In genomic region chr19:29483944-29484581, GRCh38 we compare ENCODE assay signal across 33 cellular contexts. TPM values are rescaled to one million over a fixed set of nuclear protein-coding genes. Genes with fewer than 3 reads are reported as not detected.
DNase-seq lines count a peak whose midpoint lies in the region; ATAC-seq and TF ChIP-seq lines count a peak whose summit lies in the region.
"Had no signal": no experiment of that assay in that cellular context is flagged by ENCODE, and none has a peak within 500 bp of the region (broad histone marks: within the 10 kb centered on the region; RNA-seq: fewer than 3 reads in every experiment).

No MANE protein-coding gene starts in this region.

- 59% methylated on average over 6 of the region's 6 CpGs for WGBS in right cardiac atrium
- WGBS in endodermal cell (ENCODE audit: insufficient coverage in 1 of 2, insufficient read length in 1 of 2), 2 experiments: 86 to 100% methylated on average over 1 to 6 of the region's 6 CpGs

- H3K4me1 ChIP-seq in right atrium auricular region (no peaks in the 10 kb centered on the region), right cardiac atrium (ENCODE audit: control insufficient read depth, insufficient read depth, low read length) (no peaks in the 10 kb centered on the region), endodermal cell (ENCODE audit: control insufficient read depth, insufficient read depth, low read length) (no peaks in the 10 kb centered on the region)
- H3K4me1 ChIP-seq: adrenal gland, BE2C, heart right ventricle, Peyer's patch, SJCRH30, testis, uterus had no signal

- no peaks in the 10 kb centered on the region for H3K9me3 ChIP-seq in right atrium auricular region
- no peaks in the 10 kb centered on the region for H3K9me3 ChIP-seq in right cardiac atrium (ENCODE audit: control insufficient read depth, low read length)
- no peaks in the 10 kb centered on the region for H3K9me3 ChIP-seq in endodermal cell (ENCODE audit: control insufficient read depth, low read length)
- H3K9me3 ChIP-seq: adrenal gland, BE2C, SJCRH30, testis, uterus had no signal

- no peak overlapping the region for H3K4me3 Mint-ChIP-seq in endodermal cell
- H3K4me3 Mint-ChIP-seq: activated naive CD4-positive, alpha-beta T cell treated with anti-CD3 and anti-CD28 coated beads, Interleukin-2, amount 10 ng/mL, durations not matched to agents 7 days and 5 days; brain; IgD-negative memory B cell; naive thymus-derived CD8-positive, alpha-beta T cell had no signal

- H3K36me3 Mint-ChIP-seq in endodermal cell (ENCODE audit: low read depth): no peaks in the 10 kb centered on the region
- H3K36me3 Mint-ChIP-seq: activated naive CD4-positive, alpha-beta T cell treated with anti-CD3 and anti-CD28 coated beads, Interleukin-2, amount 10 ng/mL, durations not matched to agents 7 days and 5 days; brain had no signal

- H3K27me3 Mint-ChIP-seq in endodermal cell (ENCODE audit: insufficient read depth): peaks cover 4% of the 10 kb centered on the region
- H3K27me3 Mint-ChIP-seq: activated naive CD4-positive, alpha-beta T cell treated with anti-CD3 and anti-CD28 coated beads, Interleukin-2, amount 10 ng/mL, durations not matched to agents 7 days and 5 days had no signal

- H3K4me1 Mint-ChIP-seq in endodermal cell: no peaks in the 10 kb centered on the region
- H3K4me1 Mint-ChIP-seq: activated naive CD4-positive, alpha-beta T cell treated with anti-CD3 and anti-CD28 coated beads, Interleukin-2, amount 10 ng/mL, durations not matched to agents 7 days and 5 days; brain; IgD-negative memory B cell; naive thymus-derived CD8-positive, alpha-beta T cell had no signal

- H3K27ac Mint-ChIP-seq in endodermal cell: no peak overlapping the region
- H3K27ac Mint-ChIP-seq: activated naive CD4-positive, alpha-beta T cell treated with anti-CD3 and anti-CD28 coated beads, Interleukin-2, amount 10 ng/mL, durations not matched to agents 7 days and 5 days; brain; IgD-negative memory B cell; naive thymus-derived CD8-positive, alpha-beta T cell had no signal

- TF ChIP-seq CTCF in right atrium auricular region (IDR thresholded peaks at IDR 0.05) (no peak), endodermal cell (conservative IDR thresholded peaks at IDR 0.05) (no peak)

- no peak overlapping the region for H3K4me3 ChIP-seq in right atrium auricular region
- no peak overlapping the region for H3K4me3 ChIP-seq in right cardiac atrium (ENCODE audit: low read length)
- H3K4me3 ChIP-seq in endodermal cell (ENCODE audit: low read length): no peak overlapping the region
- H3K4me3 ChIP-seq: adrenal gland, heart right ventricle, Peyer's patch, SJCRH30, testis, uterus had no signal

- intact Hi-C loops in right cardiac atrium (cut with DNase I) (no loop called here), sciatic nerve (cut with DNase I) (no loop called here)

- no peak overlapping the region for H3K27ac ChIP-seq in right atrium auricular region
- no peak overlapping the region for H3K27ac ChIP-seq in right cardiac atrium (ENCODE audit: low read length)
- no peak overlapping the region for H3K27ac ChIP-seq in endodermal cell (ENCODE audit: low read depth, low read length)
- H3K27ac ChIP-seq: adrenal gland, heart right ventricle, Peyer's patch, SJCRH30, testis, uterus, WERI-Rb-1 had no signal

- peak; percentile 52 for DNase-seq in right atrium auricular region (ENCODE audit: low spot score)
- DNase-seq in right cardiac atrium: no peak
- DNase-seq in endodermal cell: peak; percentile 51
- DNase-seq in sciatic nerve (ENCODE audit: low spot score): peak; percentile 17
- DNase-seq in DMS53 treated with DMSO at 0.1 percent for 48 hours (lab: John Stamatoyannopoulos, UW; ENCODE audit: unreplicated experiment): no peak
- DNase-seq in mucosa of gallbladder (ENCODE audit: low spot score): no peak
- DNase-seq in NCI-H748 treated with DMSO at 0.1 percent for 48 hours (lab: John Stamatoyannopoulos, UW): no peak
- DNase-seq: activated CD4-positive, alpha-beta T cell treated with anti-CD3 and anti-CD28 coated beads for 48 hours; activated naive CD4-positive, alpha-beta T cell treated with anti-CD3 and anti-CD28 coated beads, Interleukin-2, amount 10 ng/mL, durations not matched to agents 7 days and 5 days; BE2C; heart right ventricle; kidney; NCI-H2107; NCI-H345; NCI-H69; SJCRH30; small intestine; stimulated activated naive CD4-positive, alpha-beta T cell treated with Interleukin-2 at 50 U/mL for 16 hours; T1000; testis; uterus; WERI-Rb-1 had no signal

- H3K27me3 ChIP-seq in right atrium auricular region: no peaks in the 10 kb centered on the region
- no peaks in the 10 kb centered on the region for H3K27me3 ChIP-seq in right cardiac atrium (ENCODE audit: control insufficient read depth, insufficient read depth)
- H3K27me3 ChIP-seq in endodermal cell (ENCODE audit: control insufficient read depth, insufficient read depth, low read length, poor library complexity, severe bottlenecking): no peaks in the 10 kb centered on the region
- H3K27me3 ChIP-seq: adrenal gland, BE2C, Peyer's patch, testis, uterus had no signal

- H3K36me3 ChIP-seq in right atrium auricular region (no peaks in the 10 kb centered on the region), endodermal cell (ENCODE audit: control insufficient read depth, insufficient read depth, low read length) (no peaks in the 10 kb centered on the region)
- H3K36me3 ChIP-seq: adrenal gland, BE2C, heart right ventricle, Peyer's patch, SJCRH30, uterus, WERI-Rb-1 had no signal

- ATAC-seq in right cardiac atrium (no peak), sciatic nerve (no peak), HG02678 (IDR thresholded peaks at IDR 0.05; ENCODE audit: unreplicated experiment) (no peak)
- ATAC-seq: heart right ventricle; naive thymus-derived CD8-positive, alpha-beta T cell had no signal

- no peak overlapping the region for H3K9ac ChIP-seq in endodermal cell (ENCODE audit: extremely low read depth, low read length, poor library complexity, severe bottlenecking)

- peaks cover 13% of the 10 kb centered on the region for H3K9me3 Mint-ChIP-seq in endodermal cell

RNA-seq across cellular contexts. Expression of gene VSTM2B, which starts 41.7 kb away (rescaled TPM):
- total RNA-seq in right atrium auricular region: not detected
- not detected for total RNA-seq in right cardiac atrium
- polyA plus RNA-seq in right cardiac atrium: not detected
- under 1 TPM in 1 of 2 donors, not detected in 1; 0.18 TPM for total RNA-seq in endodermal cell
- polyA plus RNA-seq in endodermal cell (2013, experiment 1 of 2): 1.0 TPM
- 1.5 TPM for polyA plus RNA-seq in endodermal cell (2013, experiment 2 of 2)
- not detected for total RNA-seq in sciatic nerve
- 0.17 TPM for total RNA-seq in mucosa of gallbladder
- total RNA-seq: adrenal gland; dermis microvascular lymphatic vessel endothelial cell; heart right ventricle; HT-29; kidney; lower leg skin; naive thymus-derived CD8-positive, alpha-beta T cell; omental fat pad; Peyer's patch; pulmonary artery endothelial cell; SJCRH30; uterus had no signal
- polyA plus RNA-seq: heart right ventricle, IgD-negative memory B cell had no signal

Comparison
In these comparisons a context has a peak if more than half of its experiments do, and no peak if none do; other contexts are left out.
1. DNase-seq: peak in right atrium auricular region (single experiment), endodermal cell (single experiment) and sciatic nerve (single experiment); none in right cardiac atrium (0 of 3), DMS53 treated with DMSO at 0.1 percent for 48 hours (single experiment), mucosa of gallbladder (single experiment) and NCI-H748 treated with DMSO at 0.1 percent for 48 hours (single experiment).